ENCODE assay signal across 24 cellular contexts in the genomic region with DNA sequence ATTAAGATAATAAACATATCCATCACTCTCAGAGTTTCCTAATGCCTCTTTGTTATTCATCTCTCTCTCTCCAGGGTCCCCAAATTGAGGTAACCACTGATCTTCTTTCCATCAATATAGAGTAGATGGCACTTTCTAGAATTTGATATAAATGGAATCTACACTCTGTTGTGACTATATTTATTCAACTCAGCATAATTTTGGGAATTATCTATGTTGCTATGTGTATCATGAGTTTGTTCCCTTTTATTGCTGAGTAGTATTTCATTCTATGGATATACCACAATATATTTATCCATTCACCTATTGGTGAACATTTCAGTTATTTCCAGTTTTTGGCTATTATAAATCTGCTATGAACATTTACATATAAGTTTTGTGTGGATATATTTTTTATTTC.
DNase-seq lines count a peak whose midpoint lies in the region; ATAC-seq, FAIRE-seq and TF ChIP-seq lines count a peak whose summit lies in the region.
"Had no signal": no experiment of that assay in that cellular context is flagged by ENCODE, and none has a peak within 500 bp of the region (broad histone marks: within the 10 kb centered on the region; RNA-seq: fewer than 3 reads in every experiment).

No MANE protein-coding gene starts in this region.

- POLR2A ChIA-PET in HepG2 (lab: Yijun Ruan, JAX), result no interaction called here
- POLR2A ChIA-PET in K562 (lab: Yijun Ruan, JAX), result no interaction called here

- ATAC-seq in HepG2 (no peak), right lobe of liver (no peak), K562 (no peak), HG03469 (IDR thresholded peaks at IDR 0.05; ENCODE audit: unreplicated experiment) (no peak)
- ATAC-seq: CD8-positive, alpha-beta T cell; GM12878 had no signal

- H3K4me3 ChIP-seq in HepG2 (replicated peaks in 1 of 3; ENCODE audit: insufficient read depth in 1 of 3, low read depth in 2 of 3, low read length in 3 of 3), result no peak overlapping the region
- H3K4me3 ChIP-seq in right lobe of liver, result no peak overlapping the region
- no peak overlapping the region for H3K4me3 ChIP-seq in K562
- no peak overlapping the region for H3K4me3 ChIP-seq in Peyer's patch
- H3K4me3 ChIP-seq: BLaER1 treated with 17β-estradiol and CSF1 and Interleukin-3, amounts not matched to agents 10 nM and 100 nM; GM12878 had no signal

- H3K36me3 ChIP-seq in HepG2 (replicated peaks in 1 of 2; ENCODE audit: control insufficient read depth in 1 of 2, insufficient read depth in 2 of 2, low read length in 2 of 2) (no peaks in the 10 kb centered on the region), right lobe of liver (no peaks in the 10 kb centered on the region), K562 (ENCODE audit: control insufficient read depth, insufficient read depth, low read length) (no peaks in the 10 kb centered on the region), Peyer's patch (no peaks in the 10 kb centered on the region)
- H3K36me3 ChIP-seq: BLaER1 treated with 17β-estradiol and CSF1 and Interleukin-3, amounts not matched to agents 10 nM and 100 nM had no signal

- H3K27ac ChIP-seq in HepG2 (ENCODE audit: extremely low read length, insufficient read depth, low read length) (no peak overlapping the region), right lobe of liver (no peak overlapping the region), K562 (ENCODE audit: extremely low read depth, low read depth, low read length) (no peak overlapping the region), Peyer's patch (no peak overlapping the region)
- H3K27ac ChIP-seq: BLaER1 treated with 17β-estradiol and CSF1 and Interleukin-3, amounts not matched to agents 10 nM and 100 nM; C4-2B had no signal

- H3K79me2 ChIP-seq in HepG2 (ENCODE audit: insufficient read depth, low read length) (no peaks in the 10 kb centered on the region), K562 (ENCODE audit: control insufficient read depth, insufficient read depth, low read length) (no peaks in the 10 kb centered on the region)

- no peak overlapping the region for H2AFZ ChIP-seq in HepG2 (ENCODE audit: low read length)
- no peak overlapping the region for H2AFZ ChIP-seq in K562 (ENCODE audit: low read depth, low read length)

- H3K9ac ChIP-seq in HepG2 (ENCODE audit: insufficient read depth, low read depth, low read length), result no peak overlapping the region
- H3K9ac ChIP-seq in K562 (ENCODE audit: insufficient read depth in 1 of 2, low read depth in 2 of 2, low read length in 2 of 2), result no peak overlapping the region
- H3K9ac ChIP-seq: BLaER1 treated with 17β-estradiol and CSF1 and Interleukin-3, amounts not matched to agents 10 nM and 100 nM had no signal

- H3K4me2 ChIP-seq in HepG2 (ENCODE audit: low read depth, low read length), result no peak overlapping the region
- H3K4me2 ChIP-seq in K562 (ENCODE audit: insufficient read depth, low read length), result no peak overlapping the region
- H3K4me2 ChIP-seq: BLaER1 treated with 17β-estradiol and CSF1 and Interleukin-3, amounts not matched to agents 10 nM and 100 nM had no signal

- intact Hi-C loops in HepG2 (cut with micrococcal nuclease; ENCODE audit: unreplicated experiment) (no loop called here), right lobe of liver (cut with DNase I) (no loop called here), K562 (cut with micrococcal nuclease) (no loop called here)

- TF ChIP-seq EP300 in HepG2 (IDR thresholded peaks at IDR 0.05; ENCODE audit: low read depth in 2 of 2, low read length in 2 of 2) (no peak), HepG2 (CRISPR knock-in tag; IDR thresholded peaks at IDR 0.05; ENCODE audit: borderline replicate concordance) (no peak), K562 (IDR thresholded peaks at IDR 0.05; ENCODE audit: low read length) (no peak)

- TF ChIP-seq POLR2A in HepG2 (IDR thresholded peaks at IDR 0.05; ENCODE audit: insufficient read depth in 1 of 2, low read depth in 2 of 2, low read length in 2 of 2) (no peak), right lobe of liver (IDR thresholded peaks at IDR 0.05) (no peak), K562 (conservative IDR thresholded peaks at IDR 0.05) (no peak), Peyer's patch (IDR thresholded peaks at IDR 0.05) (no peak)

- H3K27me3 ChIP-seq in HepG2 (ENCODE audit: control insufficient read depth in 1 of 2, insufficient read depth in 2 of 2, low read length in 2 of 2) (no peaks in the 10 kb centered on the region), right lobe of liver (no peaks in the 10 kb centered on the region), K562 (ENCODE audit: control insufficient read depth in 2 of 2, insufficient read depth in 2 of 2, low read length in 2 of 2) (no peaks in the 10 kb centered on the region), Peyer's patch (no peaks in the 10 kb centered on the region)
- H3K27me3 ChIP-seq: BLaER1 treated with 17β-estradiol and CSF1 and Interleukin-3, amounts not matched to agents 10 nM and 100 nM had no signal

- TF ChIP-seq CTCF in HepG2 (CRISPR knock-in tag; IDR thresholded peaks at IDR 0.05) (no peak), right lobe of liver (IDR thresholded peaks at IDR 0.05) (no peak), D721Med (IDR thresholded peaks at IDR 0.05; ENCODE audit: insufficient read depth, missing control alignments) (no peak), K562 (IDR thresholded peaks at IDR 0.05 in 2 of 3, conservative IDR thresholded peaks at IDR 0.05 in 1 of 3; ENCODE audit: insufficient read depth in 2 of 3, low read depth in 1 of 3, low read length in 3 of 3) (no peak), Peyer's patch (IDR thresholded peaks at IDR 0.05) (no peak)

- in situ Hi-C loops in HepG2 (cut with HindIII; ENCODE audit: extremely low pct_ligation_motif_present, low pct_unique_long_range_greater_than_20kb), result no loop called here
- in situ Hi-C loops in K562 (cut with MboI), result no loop called here

- TF ChIP-seq RAD21 in HepG2 (CRISPR knock-in tag; IDR thresholded peaks at IDR 0.05) (no peak), K562 (CRISPR knock-in tag; conservative IDR thresholded peaks at IDR 0.05 in 1 of 2, IDR thresholded peaks at IDR 0.05 in 1 of 2) (no peak)

- BruUV-seq in HepG2 (replicated peaks; lab: Mats Ljungman, UMichigan) (no TSS peak), K562 (replicated peaks; lab: Mats Ljungman, UMichigan) (no TSS peak)

- H3K4me1 ChIP-seq in HepG2 (ENCODE audit: insufficient read depth, low read length), result no peaks in the 10 kb centered on the region
- H3K4me1 ChIP-seq in right lobe of liver, result no peaks in the 10 kb centered on the region
- no peaks in the 10 kb centered on the region for H3K4me1 ChIP-seq in K562 (replicated peaks in 1 of 2; ENCODE audit: control insufficient read depth in 2 of 2, insufficient read depth in 2 of 2, low read length in 2 of 2)
- H3K4me1 ChIP-seq in Peyer's patch, result no peaks in the 10 kb centered on the region
- H3K4me1 ChIP-seq: Caco-2 had no signal

- no peak for DNase-seq in HepG2 (ENCODE audit: low spot score)
- no peak for DNase-seq in right lobe of liver
- no peak for DNase-seq in D721Med (ENCODE audit: insufficient read length, low spot score)
- DNase-seq in K562 (ENCODE audit: extremely low read depth in 1 of 4, low spot score in 3 of 4), result no peak
- no peak for DNase-seq in Peyer's patch
- DNase-seq: 8988T; AML-193; Caco-2; Calu3; CD4-positive, alpha-beta T cell; CD8-positive, alpha-beta T cell; DMS 273 treated with DMSO at 0.1 percent for 48 hours; DMS153; DMS53; DMS79; DND-41; EL; GDM1 had no signal

- no peaks in the 10 kb centered on the region for H3K9me3 ChIP-seq in HepG2 (ENCODE audit: low read length)
- no peaks in the 10 kb centered on the region for H3K9me3 ChIP-seq in right lobe of liver
- no peaks in the 10 kb centered on the region for H3K9me3 ChIP-seq in K562 (replicated peaks; ENCODE audit: control insufficient read depth, insufficient read depth, low read depth, low read length)
- no peaks in the 10 kb centered on the region for H3K9me3 ChIP-seq in Peyer's patch
- H3K9me3 ChIP-seq: Caco-2 had no signal

- CTCF ChIA-PET in HepG2 (lab: Yijun Ruan, JAX; ENCODE audit: low intra/inter-chr PET ratio, low total read pairs) (no interaction called here), K562 (lab: Yijun Ruan, JAX; ENCODE audit: low intra/inter-chr PET ratio) (no interaction called here)

- FAIRE-seq in HepG2 (lab: Jason Lieb, UNC) (no peak), D721Med (lab: Jason Lieb, UNC) (peak; percentile 84), K562 (lab: Jason Lieb, UNC) (no peak)
- FAIRE-seq: GM12878, GM12892, GM18507 had no signal

- H4K20me1 ChIP-seq in HepG2 (ENCODE audit: insufficient read depth, low read length) (no peaks in the 10 kb centered on the region), K562 (replicated peaks; ENCODE audit: control insufficient read depth, insufficient read depth, low read length) (no peaks in the 10 kb centered on the region)
- H4K20me1 ChIP-seq: BLaER1 treated with 17β-estradiol and CSF1 and Interleukin-3, amounts not matched to agents 10 nM and 100 nM had no signal

- H3K9me1 ChIP-seq in K562 (ENCODE audit: control insufficient read depth, insufficient read depth, low read length), result no peaks in the 10 kb centered on the region

TF ChIP-seq in HepG2, 621 proteins besides CTCF, POLR2A, EP300 and RAD21:
- TF ChIP-seq MAFK (conservative IDR thresholded peaks at IDR 0.05 in 1 of 2, IDR thresholded peaks at IDR 0.05 in 1 of 2; ENCODE audit: low read length in 2 of 2) (peak; percentile 7 to 51; a peak in 2 of 4 replicates), ZNF441 (CRISPR knock-in tag; IDR thresholded peaks at IDR 0.05; ENCODE audit: borderline replicate concordance) (no peak)
TF ChIP-seq in HepG2: peak in this region for 1.

TF ChIP-seq in K562, 482 proteins besides CTCF, POLR2A, EP300 and RAD21 (continues in another document):
- no peak for TF ChIP-seq ZNF354B (CRISPR knock-in tag; IDR thresholded peaks at IDR 0.05)
- TF ChIP-seq ZNF785 (CRISPR knock-in tag; IDR thresholded peaks at IDR 0.05), result no peak
- TF ChIP-seq SLC30A9 (CRISPR knock-in tag; IDR thresholded peaks at IDR 0.05), result no peak
- TF ChIP-seq C11orf30 (IDR thresholded peaks at IDR 0.05; ENCODE audit: low read depth), result peak; percentile 47
- TF ChIP-seq RCOR1 (IDR thresholded peaks at IDR 0.05; ENCODE audit: borderline replicate concordance in 1 of 2, low read depth in 2 of 2, low read length in 2 of 2), result no peak
- no peak for TF ChIP-seq JUND (IDR thresholded peaks at IDR 0.05; ENCODE audit: borderline replicate concordance, low read depth, low read length)
- no peak for TF ChIP-seq JUND (tag; IDR thresholded peaks at IDR 0.05; ENCODE audit: borderline replicate concordance, low read depth, low read length)
- peak; percentile 71 for TF ChIP-seq ZNF316 (IDR thresholded peaks at IDR 0.05)
- no peak for TF ChIP-seq CCNT2 (IDR thresholded peaks at IDR 0.05; ENCODE audit: borderline replicate concordance, extremely low read depth, insufficient read length, low read depth, low read length)
- TF ChIP-seq MAFG (tag; conservative IDR thresholded peaks at IDR 0.05), result peak; percentile 49

Comparison
In these comparisons a context has a peak if more than half of its experiments do, and no peak if none do; other contexts are left out.
1. Of the 241 proteins assayed by ChIP-seq in both HepG2 and K562: peak only in HepG2: MAFK; only in K562: MAFG; in both: none; in neither: 239.